ENCODE assay signal across 8 cellular contexts in genomic region chr11:31397239-31397834, GRCh38. TPM values are rescaled to one million over a fixed set of nuclear protein-coding genes. Genes with fewer than 3 reads are reported as not detected.
DNase-seq lines count a peak whose midpoint lies in the region; ATAC-seq, FAIRE-seq and TF ChIP-seq lines count a peak whose summit lies in the region.

No MANE protein-coding gene starts in this region.

- H3K4me1 Mint-ChIP-seq in stimulated activated memory B cell treated with anti-CD40 and anti-IgM and Interleukin-4, amounts not matched to agents 10 μg/mL and 1 μg/mL and 100 μg/mL, for 72 hours = no peaks in the 10 kb centered on the region

- ATAC-seq in heart left ventricle = no peak
- no peak for ATAC-seq in left ventricle myocardium superior
- ATAC-seq in GM19023 (IDR thresholded peaks at IDR 0.05; ENCODE audit: unreplicated experiment) = no peak
- ATAC-seq in stimulated activated memory B cell treated with anti-CD40 and anti-IgM and Interleukin-4, amounts not matched to agents 10 μg/mL and 1 μg/mL and 100 μg/mL, for 72 hours = no peak

- no peak overlapping the region for H3K4me2 ChIP-seq in MM.1S (ENCODE audit: low read depth, low read length)

- no peak overlapping the region for H3K4me3 Mint-ChIP-seq in stimulated activated memory B cell treated with anti-CD40 and anti-IgM and Interleukin-4, amounts not matched to agents 10 μg/mL and 1 μg/mL and 100 μg/mL, for 72 hours

- H3K9me3 ChIP-seq in heart left ventricle (peaks cover 0 to 30% (median 3%) of the 10 kb centered on the region in 12 donors), MM.1S (replicated peaks; ENCODE audit: insufficient read depth, low read length) (no peaks in the 10 kb centered on the region), kidney (ENCODE audit: control insufficient read depth in 1 of 2, low read length in 2 of 2) (peaks cover 2 to 7% of the 10 kb centered on the region in 2 donors)

- H3K9ac ChIP-seq in MM.1S (ENCODE audit: low read length) (no peak overlapping the region), kidney (ENCODE audit: low read length in 2 of 2) (no peak overlapping the region)

- intact Hi-C loops in heart left ventricle (cut with DNase I) (loop anchor here (2.0 to 10.0 kb wide), 9 partner anchors 87 to 777 kb away; no protein-coding TSS in a partner anchor), left ventricle myocardium superior (cut with micrococcal nuclease) (no loop called here), kidney (cut with DNase I) (no loop called here)

- H3K36me3 ChIP-seq in heart left ventricle = peaks cover 0 to 8% (median 0%) of the 10 kb centered on the region in 9 donors
- H3K36me3 ChIP-seq in MM.1S (replicated peaks; ENCODE audit: insufficient read depth, low read length) = no peaks in the 10 kb centered on the region
- peaks cover 0 to 2% of the 10 kb centered on the region in 2 donors for H3K36me3 ChIP-seq in kidney (ENCODE audit: control insufficient read depth in 1 of 2, insufficient read depth in 2 of 2, low read length in 2 of 2)

- H3K36me3 Mint-ChIP-seq in stimulated activated memory B cell treated with anti-CD40 and anti-IgM and Interleukin-4, amounts not matched to agents 10 μg/mL and 1 μg/mL and 100 μg/mL, for 72 hours = peaks cover 43% of the 10 kb centered on the region

- no peak overlapping the region for H2AFZ ChIP-seq in MM.1S (ENCODE audit: low read length)

- DNase-seq in heart left ventricle (no peak), left ventricle myocardium superior (no peak), MM.1S (peak; percentile 26), kidney (no peak), mucosa of gallbladder (ENCODE audit: low spot score) (no peak)

- H3K4me1 ChIP-seq in heart left ventricle (no peaks in the 10 kb centered on the region), MM.1S (ENCODE audit: low read length) (no peaks in the 10 kb centered on the region), kidney (ENCODE audit: control insufficient read depth in 1 of 2, insufficient read depth in 1 of 2, low read depth in 1 of 2, low read length in 2 of 2) (no peaks in the 10 kb centered on the region)

- no peaks in the 10 kb centered on the region for H3K9me2 ChIP-seq in MM.1S (replicated peaks; ENCODE audit: insufficient read depth, low read length)

- H3K4me3 ChIP-seq in heart left ventricle (no peak overlapping the region), MM.1S (ENCODE audit: low read length) (no peak overlapping the region), WI38 (ENCODE audit: low read depth, low read length) (no peak overlapping the region), kidney (ENCODE audit: low read length in 2 of 2) (no peak overlapping the region)

- no peaks in the 10 kb centered on the region for H3K27me3 Mint-ChIP-seq in stimulated activated memory B cell treated with anti-CD40 and anti-IgM and Interleukin-4, amounts not matched to agents 10 μg/mL and 1 μg/mL and 100 μg/mL, for 72 hours

- FAIRE-seq in kidney (lab: Jason Lieb, UNC) = peak; percentile 91

- peak; percentile 36 to 69 (median 58) for TF ChIP-seq CTCF in heart left ventricle (IDR thresholded peaks at IDR 0.05)
- peak; percentile 54 for TF ChIP-seq CTCF in MM.1S (IDR thresholded peaks at IDR 0.05; ENCODE audit: low read length)
- TF ChIP-seq CTCF in WI38 (IDR thresholded peaks at IDR 0.05; ENCODE audit: low read depth, low read length) = peak; percentile 20; the same call in 1 of the 2 replicates
- peak; percentile 42 for TF ChIP-seq CTCF in kidney (IDR thresholded peaks at IDR 0.05; ENCODE audit: borderline replicate concordance, extremely low read depth, insufficient read depth)

- TF ChIP-seq POLR2A in heart left ventricle (IDR thresholded peaks at IDR 0.05) = no peak

- no peak overlapping the region for H3K27ac ChIP-seq in heart left ventricle
- no peak overlapping the region for H3K27ac ChIP-seq in MM.1S (ENCODE audit: low read length)
- H3K27ac ChIP-seq in kidney (ENCODE audit: low read depth in 2 of 2, low read length in 2 of 2) = no peak overlapping the region

- no peaks in the 10 kb centered on the region for H3F3A ChIP-seq in MM.1S (ENCODE audit: insufficient read depth, low read length)

- 50 to 53% (median 53%) methylated on average over 5 of the region's 5 CpGs for WGBS in heart left ventricle, 4 donors

- H4K20me1 ChIP-seq in MM.1S (ENCODE audit: insufficient read depth, low read length) = no peaks in the 10 kb centered on the region

- H3K9me3 Mint-ChIP-seq in stimulated activated memory B cell treated with anti-CD40 and anti-IgM and Interleukin-4, amounts not matched to agents 10 μg/mL and 1 μg/mL and 100 μg/mL, for 72 hours = peaks cover 4% of the 10 kb centered on the region

- no peaks in the 10 kb centered on the region for H3K79me2 ChIP-seq in MM.1S (ENCODE audit: low read length)

- H3K27ac Mint-ChIP-seq in stimulated activated memory B cell treated with anti-CD40 and anti-IgM and Interleukin-4, amounts not matched to agents 10 μg/mL and 1 μg/mL and 100 μg/mL, for 72 hours = no peak overlapping the region

- no peaks in the 10 kb centered on the region for H3K27me3 ChIP-seq in heart left ventricle
- no peaks in the 10 kb centered on the region for H3K27me3 ChIP-seq in MM.1S (replicated peaks; ENCODE audit: insufficient read depth, low read length)

RNA-seq across cellular contexts. Expression of gene DNAJC24, which starts 27.7 kb away (rescaled TPM):
- total RNA-seq in heart left ventricle = 10 to 100 TPM; 11.2 to 18.0 (median 17.1) TPM
- 10 to 100 TPM in 1 of 2 donors, 1 to 10 TPM in 1; 4.5 to 14.8 TPM for polyA plus RNA-seq in heart left ventricle
- 17.7 TPM for total RNA-seq in left ventricle myocardium superior
- 15.2 TPM for total RNA-seq in kidney
- polyA plus RNA-seq in kidney (ENCODE audit: insufficient read depth, low read depth, low replicate concordance) = 5.7 TPM
- 11.8 TPM for total RNA-seq in mucosa of gallbladder

RNA-seq across cellular contexts. Expression of gene DCDC1, which starts 27.8 kb away (rescaled TPM):
- total RNA-seq in heart left ventricle = 1 to 10 TPM in 1 of 9 donors, under 1 TPM in 2, not detected in 6; 0.07 to 1.0 (median 0.16) TPM
- polyA plus RNA-seq in heart left ventricle = under 1 TPM in 1 of 2 donors, not detected in 1; 0.08 TPM
- not detected for total RNA-seq in left ventricle myocardium superior
- 6.6 TPM for total RNA-seq in kidney
- polyA plus RNA-seq in kidney (ENCODE audit: insufficient read depth, low read depth, low replicate concordance) = 0.39 TPM
- 8.1 TPM for total RNA-seq in mucosa of gallbladder

Comparison
In these comparisons a context has a peak if more than half of its experiments do, and no peak if none do; other contexts are left out.
1. intact Hi-C loops: an anchor here in heart left ventricle (2.0 to 10.0 kb wide); none called in left ventricle myocardium superior and kidney.